8 cellular contexts compared by ENCODE assay signal in the genomic region with DNA sequence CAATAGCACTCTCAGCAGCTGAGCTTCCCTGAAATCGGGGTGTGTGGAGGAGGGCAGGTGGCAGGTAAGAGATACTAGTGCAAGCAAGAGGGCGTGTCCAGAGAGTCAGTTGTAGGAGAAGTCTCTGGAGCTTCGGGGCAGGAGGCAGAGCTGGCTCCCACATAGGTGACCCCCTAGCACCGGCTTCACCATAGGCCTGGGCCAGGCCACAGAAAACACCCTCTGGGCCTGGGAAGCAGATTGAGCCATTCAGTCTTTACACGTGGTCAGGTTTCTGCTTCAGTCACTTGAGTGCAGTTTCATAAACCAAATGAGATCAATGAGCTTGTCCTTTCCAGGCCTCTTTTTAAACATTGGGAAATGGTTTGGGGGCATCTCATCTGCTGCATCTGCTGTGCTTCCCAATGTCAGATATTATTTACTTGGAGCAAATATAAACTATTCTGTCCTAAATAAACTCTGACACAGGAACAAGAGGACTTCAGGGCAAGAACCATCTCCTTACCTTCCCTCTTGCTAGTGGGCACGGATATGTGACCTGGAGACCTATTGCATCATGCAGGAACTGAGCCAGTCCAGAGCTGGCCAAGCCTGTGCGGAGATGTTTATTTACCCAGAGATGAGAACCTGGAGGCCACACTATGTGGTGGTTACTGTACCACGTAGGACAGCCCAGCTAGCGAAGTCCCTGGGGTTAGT. TPM values are rescaled to one million over a fixed set of nuclear protein-coding genes. Genes with fewer than 3 reads are reported as not detected.
DNase-seq lines count a peak whose midpoint lies in the region; ATAC-seq and TF ChIP-seq lines count a peak whose summit lies in the region.

No MANE protein-coding gene starts in this region.

- H3K9me3 ChIP-seq in upper lobe of left lung: no peaks in the 10 kb centered on the region

- H3K27ac Mint-ChIP-seq in brain (peak overlapping the region; percentile 65 to 98 (median 90)), memory B cell (peak overlapping the region; percentile 28)

- TF ChIP-seq CTCF in brain (conservative IDR thresholded peaks at IDR 0.05) (no peak), upper lobe of left lung (IDR thresholded peaks at IDR 0.05) (no peak)

- peak overlapping the region; percentile 70 to 89 (median 86) for H3K27ac ChIP-seq in upper lobe of left lung

- H3K36me3 ChIP-seq in upper lobe of left lung: no peaks in the 10 kb centered on the region

- H3K4me3 ChIP-seq in upper lobe of left lung: no peak overlapping the region

- TF ChIP-seq EP300 in upper lobe of left lung (IDR thresholded peaks at IDR 0.05): peak in 1 of 4 donors; percentile 34

- DNase-seq in DMS153 (lab: John Stamatoyannopoulos, UW) (peak; percentile 78), NCI-H345 (lab: John Stamatoyannopoulos, UW) (peak; percentile 65), memory B cell (ENCODE audit: low spot score in 2 of 2) (no peak), upper lobe of left lung (peak in 1 of 2 donors; percentile 85), NCI-H1930 (lab: John Stamatoyannopoulos, UW) (no peak), Kasumi-1 (lab: John Stamatoyannopoulos, UW) (no peak)

- 50 to 55% methylated on average over 9 of the region's 9 CpGs for WGBS in upper lobe of left lung, 2 donors

- H3K9me3 Mint-ChIP-seq in brain (peaks cover 0 to 10% (median 0%) of the 10 kb centered on the region in 5 experiments), memory B cell (no peaks in the 10 kb centered on the region)

- H3K4me3 Mint-ChIP-seq in brain (peak overlapping the region in 2 of 5 experiments; percentile 6 to 18), memory B cell (no peak overlapping the region)

- H3K27me3 ChIP-seq in upper lobe of left lung: no peaks in the 10 kb centered on the region

- ATAC-seq in memory B cell (ENCODE audit: low read depth) (no peak), upper lobe of left lung (ENCODE audit: low FRiP score in 2 of 2) (peak in 1 of 2 donors; percentile 62), GM18520 (IDR thresholded peaks at IDR 0.05; ENCODE audit: unreplicated experiment) (no peak)

- H3K36me3 Mint-ChIP-seq in brain (no peaks in the 10 kb centered on the region), memory B cell (peaks cover 3% of the 10 kb centered on the region)

- TF ChIP-seq POLR2A in upper lobe of left lung (IDR thresholded peaks at IDR 0.05): peak in 1 of 4 donors; percentile 14

- peaks cover 83% of the 10 kb centered on the region for H3K4me1 Mint-ChIP-seq in brain
- peaks cover 66% of the 10 kb centered on the region for H3K4me1 Mint-ChIP-seq in memory B cell

- H3K27me3 Mint-ChIP-seq in brain (no peaks in the 10 kb centered on the region), memory B cell (no peaks in the 10 kb centered on the region)

- H3K4me1 ChIP-seq in upper lobe of left lung: peaks cover 45 to 68% (median 66%) of the 10 kb centered on the region in 4 donors

RNA-seq across cellular contexts. Expression of gene CCR7, which starts 16.1 kb away (rescaled TPM):
- not detected for polyA plus RNA-seq in brain (ENCODE audit: insufficient read depth, low read depth, low replicate concordance)
- 1 to 10 TPM in 3 of 6 donors, under 1 TPM in 1, not detected in 2; 0.30 to 2.8 (median 1.4) TPM for total RNA-seq in upper lobe of left lung

RNA-seq across cellular contexts. Expression of gene TNS4, which starts 47.7 kb away (rescaled TPM):
- not detected for polyA plus RNA-seq in brain (ENCODE audit: insufficient read depth, low read depth, low replicate concordance)
- 1 to 10 TPM in 4 of 6 donors, under 1 TPM in 1, not detected in 1; 0.54 to 5.1 (median 1.1) TPM for total RNA-seq in upper lobe of left lung

Comparison
In these comparisons a context has a peak if more than half of its experiments do, and no peak if none do; other contexts are left out.
1. DNase-seq: peak in DMS153 (single experiment) and NCI-H345 (single experiment); none in memory B cell (0 of 2), NCI-H1930 (0 of 2) and Kasumi-1 (0 of 2).